In genomic region chr18:6962571-6963451, GRCh38 we compare ENCODE assay signal across 25 cellular contexts.
"Had no signal": no experiment of that assay in that cellular context is flagged by ENCODE, and none has a peak within 500 bp of the region (broad histone marks: within the 10 kb centered on the region; RNA-seq: fewer than 3 reads in every experiment).

No MANE protein-coding gene starts in this region.

- H3K36me3 ChIP-seq: esophagus muscularis mucosa, neutrophil, ovary, stomach, WERI-Rb-1 had no signal

- H3K27me3 ChIP-seq: brain microvascular endothelial cell, dorsolateral prefrontal cortex, esophagus muscularis mucosa, hepatocyte, neutrophil, ovary, stomach had no signal

- DNase-seq: activated CD4-positive, alpha-beta T cell treated with anti-CD3 and anti-CD28 coated beads, Interleukin-2, amount 10 ng/mL, durations not matched to agents 7 days and 5 days; activated CD4-positive, CD25-positive, alpha-beta regulatory T cell treated with anti-CD3 and anti-CD28 coated beads, Interleukin-2, amount 50 U/mL, for 72 hours; activated CD8-positive, alpha-beta memory T cell treated with anti-CD3 and anti-CD28 coated beads, Interleukin-2, amount 10 ng/mL, durations not matched to agents 7 days and 5 days; activated CD8-positive, alpha-beta T cell treated with anti-CD3 and anti-CD28 coated beads for 36 hours; activated gamma-delta T cell; activated T-cell treated with anti-CD3 and anti-CD28 coated beads for 4 hours; aorta; brain microvascular endothelial cell; central memory CD4-positive, alpha-beta T cell; dorsolateral prefrontal cortex; effector memory CD8-positive, alpha-beta T cell; glutamatergic neuron; immature natural killer cell; left ventricle myocardium superior; ovary; right cardiac atrium; stomach; T-cell; WERI-Rb-1 had no signal

- H3K4me1 ChIP-seq: stomach had no signal

- H3K4me3 ChIP-seq: dorsolateral prefrontal cortex, esophagus muscularis mucosa, hepatocyte, ovary, skin epidermis, stomach had no signal

- H3K27ac ChIP-seq: dorsolateral prefrontal cortex, esophagus muscularis mucosa, hepatocyte, neutrophil, ovary, skin epidermis, stomach, WERI-Rb-1 had no signal

- H3K9me3 ChIP-seq: neutrophil, ovary had no signal

- FAIRE-seq: frontal cortex, TTC549 had no signal
